1 cellular context compared by ENCODE assay signal in genomic region chr2:190978389-190979053, GRCh38.
TF ChIP-seq lines count a peak whose summit lies in the region.

No MANE protein-coding gene starts in this region.

TF ChIP-seq in K562, 482 proteins besides CTCF, POLR2A, EP300 and RAD21 (continued from another document):
- no peak for TF ChIP-seq USF1 (CRISPR knock-in tag; IDR thresholded peaks at IDR 0.05)
